Comparison of ENCODE assay signal across 23 cellular contexts in the genomic region with DNA sequence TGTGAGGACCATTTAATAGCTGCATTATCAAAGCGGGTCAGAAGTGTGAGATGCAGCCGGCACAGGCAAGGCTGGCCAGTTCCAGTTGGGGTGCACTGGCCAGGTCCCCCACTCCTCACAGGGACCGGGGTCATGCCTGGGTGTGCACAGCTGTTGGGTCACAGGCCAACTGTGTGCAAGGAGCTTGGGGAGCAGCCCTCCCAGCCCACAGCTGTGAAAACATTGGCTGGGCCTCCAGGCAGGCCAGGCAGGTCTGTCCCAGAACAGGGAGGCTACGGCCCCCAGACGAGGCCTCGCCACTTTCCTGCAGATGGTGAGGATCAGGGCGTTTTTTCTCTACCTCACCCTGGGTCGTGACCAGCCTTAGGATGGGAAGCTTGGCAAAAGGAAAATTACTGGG.
"Had no signal": no experiment of that assay in that cellular context is flagged by ENCODE, and none has a peak within 500 bp of the region (broad histone marks: within the 10 kb centered on the region; RNA-seq: fewer than 3 reads in every experiment).

No MANE protein-coding gene starts in this region.

- H2AFZ ChIP-seq: hepatocyte, neural progenitor cell, parathyroid adenoma had no signal

- ATAC-seq: gastroesophageal sphincter; mucosa of descending colon; naive thymus-derived CD8-positive, alpha-beta T cell; psoas muscle; right lobe of liver had no signal

- FAIRE-seq: kidney had no signal

- H3K36me3 ChIP-seq: colonic mucosa, esophagus squamous epithelium, gastroesophageal sphincter, neural progenitor cell, right lobe of liver, stomach, thoracic aorta, transverse colon had no signal

- H3K9ac ChIP-seq: neural progenitor cell, parathyroid adenoma had no signal

- H3K4me3 ChIP-seq: colonic mucosa, esophagus squamous epithelium, gastroesophageal sphincter, hepatocyte, mucosa of descending colon, neural progenitor cell, psoas muscle, right lobe of liver, skin epidermis, stomach, thoracic aorta, transverse colon had no signal

- DNase-seq: colonic mucosa; dermis blood vessel endothelial cell; esophagus squamous epithelium; foreskin fibroblast; kidney; left cardiac atrium; mucosa of descending colon; naive thymus-derived CD8-positive, alpha-beta T cell; occipital lobe; psoas muscle; retina; right lobe of liver; stimulated activated CD4-positive, alpha-beta T cell treated with anti-CD3 and anti-CD28 coated beads, Interleukin-12 subunit alpha, Interleukin-12 subunit beta, amount 100 ng/mL, for 4 hours; stimulated activated naive CD4-positive, alpha-beta T cell; stomach; substantia nigra; transverse colon had no signal

- H3K4me2 ChIP-seq: hepatocyte, neural progenitor cell had no signal

- H3K79me2 ChIP-seq: hepatocyte, parathyroid adenoma had no signal

- H3K4me1 ChIP-seq: colonic mucosa, esophagus squamous epithelium, gastroesophageal sphincter, neural progenitor cell, parathyroid adenoma, psoas muscle, right lobe of liver, stomach, transverse colon had no signal

- H3K9me3 ChIP-seq: colonic mucosa, esophagus squamous epithelium, gastroesophageal sphincter, mucosa of descending colon, psoas muscle, right lobe of liver, stomach, thoracic aorta, transverse colon had no signal

- H3K27ac ChIP-seq: colonic mucosa, esophagus squamous epithelium, gastroesophageal sphincter, hepatocyte, neural progenitor cell, parathyroid adenoma, psoas muscle, right lobe of liver, skin epidermis, stomach, thoracic aorta, transverse colon had no signal

- H3K27me3 ChIP-seq: colonic mucosa, hepatocyte, neural progenitor cell, right lobe of liver, transverse colon had no signal
